Comparison of ENCODE assay signal across 8 cellular contexts in genomic region chr9:95189230-95190098, GRCh38.
A peak's percentile ranks its signal among the peaks of the same experiment; 100 is the strongest.
DNase-seq lines count a peak whose midpoint lies in the region; ATAC-seq and TF ChIP-seq lines count a peak whose summit lies in the region.

No MANE protein-coding gene starts in this region.

- H3K27me3 ChIP-seq in AG04450 (ENCODE audit: control insufficient read depth, insufficient read depth, low read length) (no peaks in the 10 kb centered on the region), muscle layer of colon (ENCODE audit: control insufficient read depth in 1 of 2, insufficient read depth in 2 of 2, low read length in 2 of 2) (no peaks in the 10 kb centered on the region)

- H3K36me3 ChIP-seq in muscle layer of colon (ENCODE audit: insufficient read depth, low read length) = no peaks in the 10 kb centered on the region

- peaks cover 22% of the 10 kb centered on the region for H3K4me1 ChIP-seq in muscle layer of colon (ENCODE audit: insufficient read depth, low read length)

- peak overlapping the region; percentile 36 for H3K4me3 ChIP-seq in AG04450 (ENCODE audit: low read depth, low read length)
- peak overlapping the region in 1 of 2 donors; percentile 29 for H3K4me3 ChIP-seq in muscle layer of colon (ENCODE audit: low read depth in 1 of 2, low read length in 2 of 2)

- H3K27ac ChIP-seq in AG04450 (ENCODE audit: low read depth, low read length) (peak overlapping the region; percentile 25), muscle layer of colon (ENCODE audit: low read depth, low read length) (peak overlapping the region; percentile 27)

- no peak for TF ChIP-seq CTCF in AG04450 (IDR thresholded peaks at IDR 0.05; ENCODE audit: low read depth, low read length)

- POLR2A ChIA-PET in AG04450 (lab: Yijun Ruan, JAX) = interaction anchor here (1.2 kb wide), 1 partner anchor 8 kb away, joined by 3 read pairs; no protein-coding TSS in a partner anchor

- intact Hi-C loops in dendritic cell treated with granulocyte-macrophage colony-stimulating factor and Interleukin-4, amounts not matched to agents 40 ng/mL and 50 ng/mL, for 4 days (cut with micrococcal nuclease) = no loop called here

- CTCF ChIA-PET in AG04450 (lab: Charles Lee) = interaction anchor here (0.9 to 1.2 kb wide), 2 partner anchors 9 to 62 kb away, joined by 3 to 4 read pairs; no protein-coding TSS in a partner anchor

- DNase-seq in AG04450 (ENCODE audit: low read depth, low spot score) (peak; percentile 73), NCI-H69 (lab: John Stamatoyannopoulos, UW) (peak; percentile 20), NCI-H128 (lab: John Stamatoyannopoulos, UW; ENCODE audit: unreplicated experiment) (no peak), NCI-H1436 (lab: John Stamatoyannopoulos, UW) (no peak), NCI-H510A treated with DMSO at 0.1 percent for 48 hours (lab: John Stamatoyannopoulos, UW) (no peak)

- H3K4me3 Mint-ChIP-seq in dendritic cell treated with granulocyte-macrophage colony-stimulating factor and Interleukin-4, amounts not matched to agents 40 ng/mL and 50 ng/mL, for 4 days = no peak overlapping the region

- no peaks in the 10 kb centered on the region for H3K9me3 ChIP-seq in AG04450 (ENCODE audit: control insufficient read depth, insufficient read depth, low read length)
- no peaks in the 10 kb centered on the region for H3K9me3 ChIP-seq in muscle layer of colon (ENCODE audit: low read length)

- ATAC-seq in HG03280 (IDR thresholded peaks at IDR 0.05; ENCODE audit: unreplicated experiment) = no peak

- no peaks in the 10 kb centered on the region for H3K36me3 Mint-ChIP-seq in dendritic cell treated with granulocyte-macrophage colony-stimulating factor and Interleukin-4, amounts not matched to agents 40 ng/mL and 50 ng/mL, for 4 days (ENCODE audit: low read depth)

- no peaks in the 10 kb centered on the region for H3K9me3 Mint-ChIP-seq in dendritic cell treated with granulocyte-macrophage colony-stimulating factor and Interleukin-4, amounts not matched to agents 40 ng/mL and 50 ng/mL, for 4 days

- H3K27ac Mint-ChIP-seq in dendritic cell treated with granulocyte-macrophage colony-stimulating factor and Interleukin-4, amounts not matched to agents 40 ng/mL and 50 ng/mL, for 4 days = peak overlapping the region; percentile 35

- peak overlapping the region; percentile 24 for H3K9ac ChIP-seq in muscle layer of colon (ENCODE audit: low read length)

- no peaks in the 10 kb centered on the region for H3K27me3 Mint-ChIP-seq in dendritic cell treated with granulocyte-macrophage colony-stimulating factor and Interleukin-4, amounts not matched to agents 40 ng/mL and 50 ng/mL, for 4 days

- H3K4me1 Mint-ChIP-seq in dendritic cell treated with granulocyte-macrophage colony-stimulating factor and Interleukin-4, amounts not matched to agents 40 ng/mL and 50 ng/mL, for 4 days (ENCODE audit: low read depth) = peaks cover 30% of the 10 kb centered on the region

Comparison
In these comparisons a context has a peak if more than half of its experiments do, and no peak if none do; other contexts are left out.
1. DNase-seq: peak in AG04450 (single experiment) and NCI-H69 (single experiment); none in NCI-H128 (single experiment), NCI-H1436 (single experiment) and NCI-H510A treated with DMSO at 0.1 percent for 48 hours (single experiment).